Comparison of ENCODE assay signal across 8 cellular contexts in genomic region chr1:50976111-50976889, GRCh38. TPM values are rescaled to one million over a fixed set of nuclear protein-coding genes. Genes with fewer than 3 reads are reported as not detected.
DNase-seq lines count a peak whose midpoint lies in the region; ATAC-seq and TF ChIP-seq lines count a peak whose summit lies in the region.

No MANE protein-coding gene starts in this region.

- peak overlapping the region; percentile 92 for H2AFZ ChIP-seq in mammary epithelial cell (ENCODE audit: low read depth, low read length)

- no peaks in the 10 kb centered on the region for H3K9me3 ChIP-seq in mammary epithelial cell (replicated peaks; ENCODE audit: insufficient read depth, low read length)

- WGBS in mammary epithelial cell (ENCODE audit: low coverage, missing lambda C conversion rate) = 98% methylated on average over 19 of the region's 19 CpGs

- dilution Hi-C loops in mammary epithelial cell (cut with HindIII; ENCODE audit: low sequenced_read_pairs) = no loop called here

- H3K27me3 ChIP-seq in H7 (ENCODE audit: control insufficient read depth, insufficient read depth, low read length) (peaks cover 99% of the 10 kb centered on the region), mammary epithelial cell (ENCODE audit: insufficient read depth, low read length) (no peaks in the 10 kb centered on the region)

- H3K4me1 ChIP-seq in mammary epithelial cell (ENCODE audit: insufficient read depth, low read length) = peaks cover 16% of the 10 kb centered on the region

- peaks cover 20 to 24% (median 21%) of the 10 kb centered on the region in 3 donors for H3K4me1 Mint-ChIP-seq in naive B cell

- H4K20me1 ChIP-seq in mammary epithelial cell (ENCODE audit: insufficient read depth, low read length) = no peaks in the 10 kb centered on the region

- H3K36me3 ChIP-seq in H7 (replicated peaks; ENCODE audit: control insufficient read depth, insufficient read depth, low read length) (no peaks in the 10 kb centered on the region), mammary epithelial cell (ENCODE audit: insufficient read depth, low read length) (no peaks in the 10 kb centered on the region)

- TF ChIP-seq CTCF in mammary epithelial cell (conservative IDR thresholded peaks at IDR 0.05 in 1 of 2, IDR thresholded peaks at IDR 0.05 in 1 of 2; ENCODE audit: extremely low read depth in 1 of 2, insufficient read depth in 1 of 2, low read depth in 1 of 2, low read length in 2 of 2) = no peak

- H3K9ac ChIP-seq in mammary epithelial cell (ENCODE audit: insufficient read depth, low read length) = no peak overlapping the region

- peak overlapping the region in 2 of 6 donors; percentile 33 to 56 for H3K27ac Mint-ChIP-seq in naive B cell

- CTCF ChIA-PET in mammary epithelial cell (lab: Charles Lee; ENCODE audit: low non-redundant PET) = no interaction called here

- intact Hi-C loops in mammary epithelial cell (cut with micrococcal nuclease) = no loop called here

- DNase-seq in DMS79 (lab: John Stamatoyannopoulos, UW) = peak; percentile 54
- DNase-seq in H7 = peak; percentile 46
- peak; percentile 93 for DNase-seq in NCI-H748 (lab: John Stamatoyannopoulos, UW; ENCODE audit: unreplicated experiment)
- DNase-seq in mammary epithelial cell = no peak
- DNase-seq in naive B cell = no peak
- DNase-seq in DMS53 treated with DMSO at 0.1 percent for 48 hours (lab: John Stamatoyannopoulos, UW; ENCODE audit: unreplicated experiment) = no peak
- DNase-seq in ureter (ENCODE audit: low spot score) = no peak

- no peaks in the 10 kb centered on the region for H3K36me3 Mint-ChIP-seq in naive B cell

- no peak overlapping the region for H3K4me2 ChIP-seq in mammary epithelial cell (ENCODE audit: insufficient read depth, low read depth, low read length)

- ATAC-seq in naive B cell (ENCODE audit: low read depth in 2 of 2) = no peak
- no peak for ATAC-seq in HG02623 (IDR thresholded peaks at IDR 0.05; ENCODE audit: unreplicated experiment)

- H3K4me3 ChIP-seq in H7 (ENCODE audit: insufficient read depth, low read depth, low read length) (no peak overlapping the region), mammary epithelial cell (replicated peaks in 1 of 3; ENCODE audit: insufficient read depth in 1 of 3, low read depth in 2 of 3, low read length in 3 of 3) (no peak overlapping the region)

- no peaks in the 10 kb centered on the region for H3K9me3 Mint-ChIP-seq in naive B cell

- H3K4me3 Mint-ChIP-seq in naive B cell = peak overlapping the region; percentile 81 to 94 (median 88)

- in situ Hi-C loops in mammary epithelial cell (cut with MboI; ENCODE audit: low sequenced_read_pairs in 2 of 2) = no loop called here

- no peak overlapping the region for H3K27ac ChIP-seq in mammary epithelial cell (ENCODE audit: insufficient read depth, low read depth, low read length)

- peaks cover 10% of the 10 kb centered on the region for H3K79me2 ChIP-seq in mammary epithelial cell (ENCODE audit: insufficient read depth, low read length)

- no TSS peak for BruUV-seq in mammary epithelial cell (replicated peaks; lab: Mats Ljungman, UMichigan)

- peaks cover 17 to 30% (median 28%) of the 10 kb centered on the region in 3 donors for H3K27me3 Mint-ChIP-seq in naive B cell

RNA-seq across cellular contexts. Expression of gene CDKN2C, which starts 6.3 kb away (rescaled TPM):
- 0.31 TPM in 1 of 2 replicates, not detected in the other for total RNA-seq in H7 (2014; rRNA removed; shearing (Covaris generic))
- total RNA-seq in mammary epithelial cell = 1 to 10 TPM; 1.3 to 5.8 TPM
- 5.1 TPM for polyA plus RNA-seq in mammary epithelial cell
- polyA minus RNA-seq in mammary epithelial cell = 7.1 TPM
- polyA plus RNA-seq in naive B cell (ENCODE audit: low read depth in 6 of 6) = 1 to 10 TPM in 3 of 6 donors, under 1 TPM in 2, not detected in 1; 0.57 to 1.1 (median 1.1) TPM
- 11.0 TPM for total RNA-seq in ureter

RNA-seq across cellular contexts. Expression of gene FAF1, which starts 16.2 kb away (rescaled TPM):
- 95.4 and 99.9 TPM in 2 replicates for total RNA-seq in H7 (2014; rRNA removed; shearing (Covaris generic))
- total RNA-seq in mammary epithelial cell (10 to 100 TPM; 56.3 to 72.8 TPM), ureter (80.6 TPM)
- polyA plus RNA-seq in mammary epithelial cell (20.0 TPM), naive B cell (ENCODE audit: low read depth in 6 of 6) (10 to 100 TPM; 36.4 to 66.5 (median 43.2) TPM)
- polyA minus RNA-seq in mammary epithelial cell = 29.9 TPM

Comparison
In these comparisons a context has a peak if more than half of its experiments do, and no peak if none do; other contexts are left out.
1. DNase-seq: peak in DMS79 (single experiment), H7 (single experiment) and NCI-H748 (single experiment); none in mammary epithelial cell (single experiment), naive B cell (single experiment), DMS53 treated with DMSO at 0.1 percent for 48 hours (single experiment) and ureter (single experiment).